Comparison of ENCODE assay signal across 21 cellular contexts in the genomic region with DNA sequence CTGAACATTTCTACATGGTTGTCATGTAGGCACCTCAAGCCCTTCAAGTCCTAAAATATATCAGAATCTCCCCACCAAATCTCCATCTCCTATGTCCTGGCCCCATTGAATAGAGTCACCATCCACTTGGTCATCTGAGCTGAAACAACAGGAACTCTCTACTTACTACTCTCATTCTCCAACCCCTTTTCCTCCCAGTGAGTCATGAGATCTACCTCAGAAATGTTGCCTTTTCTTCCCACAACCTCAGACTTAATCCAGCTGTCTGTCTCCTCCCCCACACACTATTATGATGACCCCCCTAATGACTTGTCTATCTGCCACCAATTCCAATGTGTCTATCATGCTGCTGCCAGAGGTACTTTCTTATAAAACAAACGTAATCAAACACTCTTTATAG.
DNase-seq lines count a peak whose midpoint lies in the region; ATAC-seq and TF ChIP-seq lines count a peak whose summit lies in the region.
"Had no signal": no experiment of that assay in that cellular context is flagged by ENCODE, and none has a peak within 500 bp of the region (broad histone marks: within the 10 kb centered on the region; RNA-seq: fewer than 3 reads in every experiment).

No MANE protein-coding gene starts in this region.

- no peak overlapping the region for H3K4me3 Mint-ChIP-seq in T-helper 17 cell
- H3K4me3 Mint-ChIP-seq: CD4-positive, alpha-beta memory T cell; central memory CD8-positive, alpha-beta T cell; mesothelial cell of epicardium; natural killer cell; stimulated activated naive CD8-positive, alpha-beta T cell treated with anti-CD3 and anti-CD28 coated beads, Interleukin-15, amount 100 ng/mL, for 72 hours had no signal

- no peak for TF ChIP-seq CTCF in fibroblast of mammary gland (conservative IDR thresholded peaks at IDR 0.05; ENCODE audit: control insufficient read depth, insufficient read depth, low read depth, low read length)

- H3K27me3 Mint-ChIP-seq in T-helper 17 cell: no peaks in the 10 kb centered on the region
- H3K27me3 Mint-ChIP-seq: CD4-positive, alpha-beta memory T cell; central memory CD8-positive, alpha-beta T cell; stimulated activated naive CD8-positive, alpha-beta T cell treated with anti-CD3 and anti-CD28 coated beads, Interleukin-15, amount 100 ng/mL, for 72 hours had no signal

- peaks cover 10% of the 10 kb centered on the region for H3K36me3 Mint-ChIP-seq in T-helper 17 cell (ENCODE audit: low read depth)

- H3K4me3 ChIP-seq in fibroblast of mammary gland (ENCODE audit: control insufficient read depth, low read depth, low read length): no peak overlapping the region
- H3K4me3 ChIP-seq: left ventricle myocardium inferior, SJSA1, thyroid gland had no signal

- peak overlapping the region; percentile 56 for H3K27ac Mint-ChIP-seq in T-helper 17 cell
- H3K27ac Mint-ChIP-seq: mesothelial cell of epicardium; natural killer cell; stimulated activated naive CD8-positive, alpha-beta T cell treated with anti-CD3 and anti-CD28 coated beads, Interleukin-15, amount 100 ng/mL, for 72 hours had no signal

- peaks cover 2% of the 10 kb centered on the region for H3K4me1 Mint-ChIP-seq in T-helper 17 cell
- H3K4me1 Mint-ChIP-seq: CD4-positive, alpha-beta memory T cell; central memory CD8-positive, alpha-beta T cell; mesothelial cell of epicardium; natural killer cell; stimulated activated naive CD8-positive, alpha-beta T cell treated with anti-CD3 and anti-CD28 coated beads, Interleukin-15, amount 100 ng/mL, for 72 hours had no signal

- DNase-seq in EH (ENCODE audit: low read depth): peak; percentile 46
- no peak for DNase-seq in T-helper 17 cell
- peak; percentile 53 for DNase-seq in fibroblast of mammary gland (ENCODE audit: low read depth)
- DNase-seq in non-pigmented ciliary epithelial cell (ENCODE audit: low read depth): peak; percentile 60
- DNase-seq in NCI-H345 treated with DMSO at 0.1 percent for 48 hours (lab: John Stamatoyannopoulos, UW; ENCODE audit: unreplicated experiment): no peak
- DNase-seq in NCI-H526 treated with DMSO at 0.1 percent for 48 hours (lab: John Stamatoyannopoulos, UW): no peak
- DNase-seq: activated effector memory CD4-positive, alpha-beta T cell treated with anti-CD3 and anti-CD28 coated beads, Interleukin-2, amount 50 U/mL, for 16 hours; CD4-positive, alpha-beta memory T cell; foreskin melanocyte; left ventricle myocardium inferior; MV-4-11; natural killer cell; NCI-H2171 treated with DMSO at 0.1 percent for 48 hours; NCI-H526; stimulated activated naive CD8-positive, alpha-beta T cell treated with anti-CD3 and anti-CD28 coated beads, Interleukin-15, amount 100 ng/mL, for 72 hours; thyroid gland had no signal

- ATAC-seq in T-helper 17 cell: no peak
- ATAC-seq in GM19452 (IDR thresholded peaks at IDR 0.05; ENCODE audit: unreplicated experiment): no peak
- ATAC-seq: natural killer cell; sciatic nerve; stimulated activated naive CD8-positive, alpha-beta T cell treated with anti-CD3 and anti-CD28 coated beads, Interleukin-15, amount 100 ng/mL, for 72 hours had no signal

- H3K9me3 ChIP-seq in T-helper 17 cell (ENCODE audit: control insufficient read depth, low read length, poor library complexity, severe bottlenecking): no peaks in the 10 kb centered on the region
- H3K9me3 ChIP-seq: left ventricle myocardium inferior, SJSA1, thyroid gland had no signal

Comparison
In these comparisons a context has a peak if more than half of its experiments do, and no peak if none do; other contexts are left out.
1. DNase-seq: peak in EH (single experiment), fibroblast of mammary gland (single experiment) and non-pigmented ciliary epithelial cell (single experiment); none in T-helper 17 cell (0 of 3), NCI-H345 treated with DMSO at 0.1 percent for 48 hours (single experiment) and NCI-H526 treated with DMSO at 0.1 percent for 48 hours (single experiment).